ENCODE assay signal across 14 cellular contexts in the genomic region with DNA sequence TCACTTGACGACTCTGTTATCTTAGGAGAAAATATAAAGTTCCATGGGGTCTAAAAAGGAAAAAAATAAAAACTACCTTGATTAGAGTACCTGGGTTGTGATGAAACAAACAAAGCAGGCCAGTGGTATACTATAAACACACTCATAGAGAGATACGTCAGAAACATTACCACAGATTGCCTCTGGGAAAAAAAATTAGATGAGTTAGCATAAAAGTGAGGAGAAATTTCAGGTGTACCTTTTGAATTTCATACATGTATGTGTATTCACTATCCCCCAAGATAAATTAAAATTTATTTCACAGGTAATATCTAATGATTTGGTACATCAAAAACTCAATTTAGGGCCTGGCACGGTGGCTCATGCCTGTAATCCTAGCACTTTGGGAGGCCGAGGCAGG. TPM values are rescaled to one million over a fixed set of nuclear protein-coding genes. Genes with fewer than 3 reads are reported as not detected.
A peak's percentile ranks its signal among the peaks of the same experiment; 100 is the strongest.
DNase-seq lines count a peak whose midpoint lies in the region; ATAC-seq and TF ChIP-seq lines count a peak whose summit lies in the region.
"Had no signal": no experiment of that assay in that cellular context is flagged by ENCODE, and none has a peak within 500 bp of the region (broad histone marks: within the 10 kb centered on the region; RNA-seq: fewer than 3 reads in every experiment).

No MANE protein-coding gene starts in this region.

- H3K4me1 ChIP-seq in PC-9 (replicated peaks; ENCODE audit: insufficient read depth), result no peaks in the 10 kb centered on the region
- H3K4me1 ChIP-seq: Caco-2 had no signal

- BruUV-seq in PC-9 (replicated peaks; lab: Mats Ljungman, UMichigan), result no TSS peak

- H3K4me3 Mint-ChIP-seq in activated naive CD8-positive, alpha-beta T cell, result no peak overlapping the region
- no peak overlapping the region for H3K4me3 Mint-ChIP-seq in activated naive CD8-positive, alpha-beta T cell treated with anti-CD3 and anti-CD28 coated beads for 36 hours
- H3K4me3 Mint-ChIP-seq in effector memory CD8-positive, alpha-beta T cell, result no peak overlapping the region
- no peak overlapping the region for H3K4me3 Mint-ChIP-seq in immature natural killer cell
- H3K4me3 Mint-ChIP-seq: CD14-positive monocyte; CD8-positive, alpha-beta memory T cell had no signal

- TF ChIP-seq CTCF in PC-9 (conservative IDR thresholded peaks at IDR 0.05), result no peak

- H4K20me1 ChIP-seq in PC-9 (ENCODE audit: insufficient read depth), result peaks cover 76% of the 10 kb centered on the region

- no peak overlapping the region for H3K4me2 ChIP-seq in PC-9

- peaks cover 45% of the 10 kb centered on the region for H3K4me1 Mint-ChIP-seq in activated naive CD8-positive, alpha-beta T cell (ENCODE audit: low read depth)
- peaks cover 38% of the 10 kb centered on the region for H3K4me1 Mint-ChIP-seq in activated naive CD8-positive, alpha-beta T cell treated with anti-CD3 and anti-CD28 coated beads for 36 hours
- peaks cover 17 to 51% of the 10 kb centered on the region in 2 donors for H3K4me1 Mint-ChIP-seq in effector memory CD8-positive, alpha-beta T cell (ENCODE audit: low read depth in 2 of 2)
- H3K4me1 Mint-ChIP-seq in immature natural killer cell, result peaks cover 52 to 62% of the 10 kb centered on the region in 2 donors

- H3K27me3 ChIP-seq in PC-9 (ENCODE audit: insufficient read depth, low read depth), result no peaks in the 10 kb centered on the region

- H3K36me3 Mint-ChIP-seq in activated naive CD8-positive, alpha-beta T cell, result peaks cover 2% of the 10 kb centered on the region
- H3K36me3 Mint-ChIP-seq in activated naive CD8-positive, alpha-beta T cell treated with anti-CD3 and anti-CD28 coated beads for 36 hours, result peaks cover 38% of the 10 kb centered on the region
- peaks cover 24% of the 10 kb centered on the region for H3K36me3 Mint-ChIP-seq in effector memory CD8-positive, alpha-beta T cell (ENCODE audit: insufficient read depth)
- H3K36me3 Mint-ChIP-seq in immature natural killer cell, result no peaks in the 10 kb centered on the region

- POLR2A ChIA-PET in PC-9 (lab: Charles Lee; ENCODE audit: unreplicated experiment), result no interaction called here

- H3K79me2 ChIP-seq in PC-9 (ENCODE audit: low read depth), result peaks cover 80% of the 10 kb centered on the region

- no peak overlapping the region for H3K4me3 ChIP-seq in PC-9

- H3K9me3 Mint-ChIP-seq in activated naive CD8-positive, alpha-beta T cell (ENCODE audit: low read depth), result no peaks in the 10 kb centered on the region
- peaks cover 4% of the 10 kb centered on the region for H3K9me3 Mint-ChIP-seq in activated naive CD8-positive, alpha-beta T cell treated with anti-CD3 and anti-CD28 coated beads for 36 hours
- no peaks in the 10 kb centered on the region for H3K9me3 Mint-ChIP-seq in effector memory CD8-positive, alpha-beta T cell
- no peaks in the 10 kb centered on the region for H3K9me3 Mint-ChIP-seq in immature natural killer cell
- H3K9me3 Mint-ChIP-seq: CD8-positive, alpha-beta memory T cell had no signal

- no peak for ATAC-seq in effector memory CD8-positive, alpha-beta T cell (replicated peaks)
- ATAC-seq: HCT116 had no signal

- 0 out of 2 replicates have a peak, but pooled peaks cover 4% of the 10 kb centered on the region for H3K9me3 ChIP-seq in PC-9 (ENCODE audit: insufficient read depth, low read depth)
- H3K9me3 ChIP-seq: Caco-2 had no signal

- H3K27ac ChIP-seq in PC-9, result peak overlapping the region; percentile 16; the same call in 1 of the 2 replicates
- H3K27ac ChIP-seq: HL-60 had no signal

- CTCF ChIA-PET in PC-9 (lab: Charles Lee), result no interaction called here

- intact Hi-C loops in PC-9 (cut with micrococcal nuclease; ENCODE audit: unreplicated experiment), result no loop called here

- no peaks in the 10 kb centered on the region for H3K27me3 Mint-ChIP-seq in activated naive CD8-positive, alpha-beta T cell
- H3K27me3 Mint-ChIP-seq in activated naive CD8-positive, alpha-beta T cell treated with anti-CD3 and anti-CD28 coated beads for 36 hours, result no peaks in the 10 kb centered on the region
- no peaks in the 10 kb centered on the region for H3K27me3 Mint-ChIP-seq in effector memory CD8-positive, alpha-beta T cell
- peaks cover 0 to 3% (median 2%) of the 10 kb centered on the region in 3 donors for H3K27me3 Mint-ChIP-seq in immature natural killer cell (ENCODE audit: low read depth in 3 of 3)
- H3K27me3 Mint-ChIP-seq: CD8-positive, alpha-beta memory T cell had no signal

- DNase-seq in activated naive CD8-positive, alpha-beta T cell treated with anti-CD3 and anti-CD28 coated beads for 36 hours, result no peak
- DNase-seq in PC-9 (no peak), immature natural killer cell (no peak), cerebellar cortex (ENCODE audit: low spot score) (no peak), EL (no peak)
- DNase-seq in effector memory CD8-positive, alpha-beta T cell, result no peak
- DNase-seq: Caco-2; CD8-positive, alpha-beta memory T cell; DND-41; GF-D8 had no signal

- peaks cover 23% of the 10 kb centered on the region for H3F3A ChIP-seq in PC-9 (ENCODE audit: insufficient read depth, low read depth)

- H3K36me3 ChIP-seq in PC-9 (ENCODE audit: low read depth), result peaks cover 5% of the 10 kb centered on the region; the same call in 1 of the 2 replicates

- no peak overlapping the region for H2AFZ ChIP-seq in PC-9

- H3K9me2 ChIP-seq in PC-9 (ENCODE audit: insufficient read depth), result no peaks in the 10 kb centered on the region

- H3K27ac Mint-ChIP-seq in activated naive CD8-positive, alpha-beta T cell, result peak overlapping the region; percentile 13
- no peak overlapping the region for H3K27ac Mint-ChIP-seq in activated naive CD8-positive, alpha-beta T cell treated with anti-CD3 and anti-CD28 coated beads for 36 hours
- peak overlapping the region; percentile 26 to 92 for H3K27ac Mint-ChIP-seq in effector memory CD8-positive, alpha-beta T cell
- H3K27ac Mint-ChIP-seq in immature natural killer cell, result peak overlapping the region in 1 of 6 donors; percentile 14

RNA-seq across cellular contexts. Expression of gene WDR33, which starts 18.2 kb away (rescaled TPM):
- total RNA-seq in activated naive CD8-positive, alpha-beta T cell treated with anti-CD3 and anti-CD28 coated beads for 36 hours, result 10 to 100 TPM; 76.5 to 82.5 TPM
- total RNA-seq in PC-9 (2021), result 53.7 and 59.3 TPM in 2 replicates
- 10 to 100 TPM; 18.6 to 49.8 (median 22.6) TPM for polyA plus RNA-seq in immature natural killer cell
